In genomic region chr5:143162810-143163209, GRCh38 we compare ENCODE assay signal across 1 cellular context.
TF ChIP-seq lines count a peak whose summit lies in the region.

No MANE protein-coding gene starts in this region.

TF ChIP-seq in IMR-90, 13 proteins besides CTCF, POLR2A, EP300 and RAD21:
- TF ChIP-seq RCOR1 (IDR thresholded peaks at IDR 0.05; ENCODE audit: insufficient replicate concordance, low read length), result no peak
- TF ChIP-seq MXI1 (IDR thresholded peaks at IDR 0.05; ENCODE audit: borderline replicate concordance, low read depth, low read length), result no peak
- no peak for TF ChIP-seq RFX5 (IDR thresholded peaks at IDR 0.05; ENCODE audit: low read depth, low read length)
- no peak for TF ChIP-seq CEBPB (IDR thresholded peaks at IDR 0.05; ENCODE audit: low read depth, low read length)
- no peak for TF ChIP-seq BHLHE40 (IDR thresholded peaks at IDR 0.05; ENCODE audit: low read depth, low read length)
- no peak for TF ChIP-seq ELK1 (IDR thresholded peaks at IDR 0.05; ENCODE audit: borderline replicate concordance, low read depth, low read length)
- TF ChIP-seq CHD1 (IDR thresholded peaks at IDR 0.05; ENCODE audit: low read depth, low read length), result no peak
- no peak for TF ChIP-seq MAZ (IDR thresholded peaks at IDR 0.05; ENCODE audit: borderline replicate concordance, low read depth, low read length)
- no peak for TF ChIP-seq MAFK (IDR thresholded peaks at IDR 0.05; ENCODE audit: low read depth, low read length)
- TF ChIP-seq SMC3 (IDR thresholded peaks at IDR 0.05; ENCODE audit: low read depth, low read length), result no peak
- no peak for TF ChIP-seq NFE2L2 (IDR thresholded peaks at IDR 0.05; ENCODE audit: low read depth, low read length)
- TF ChIP-seq USF2 (IDR thresholded peaks at IDR 0.05; ENCODE audit: low read depth, low read length), result no peak
- no peak for TF ChIP-seq FOS (IDR thresholded peaks at IDR 0.05; ENCODE audit: low read depth, low read length)
